In genomic region chr4:32748061-32748460, GRCh38 we compare ENCODE assay signal across 21 cellular contexts.
"Had no signal": no experiment of that assay in that cellular context is flagged by ENCODE, and none has a peak within 500 bp of the region (broad histone marks: within the 10 kb centered on the region; RNA-seq: fewer than 3 reads in every experiment).

No MANE protein-coding gene starts in this region.

- ATAC-seq: foreskin keratinocyte, gastroesophageal sphincter, heart left ventricle, left cardiac atrium, left lung, left ventricle myocardium superior had no signal

- H3K9me3 ChIP-seq: esophagus muscularis mucosa, gastroesophageal sphincter, left lung had no signal

- H2AFZ ChIP-seq: hepatocyte had no signal

- H3K4me1 Mint-ChIP-seq: memory B cell had no signal

- DNase-seq: dermis blood vessel endothelial cell; dorsolateral prefrontal cortex; effector CD4-positive, alpha-beta T cell; effector memory CD4-positive, alpha-beta T cell; foreskin keratinocyte; left cardiac atrium; left ventricle myocardium superior; mammary epithelial cell; midbrain had no signal

- H3K4me3 ChIP-seq: coronary artery, dorsolateral prefrontal cortex, esophagus muscularis mucosa, gastroesophageal sphincter, heart left ventricle, hepatocyte, left lung, lung had no signal

- H3K36me3 ChIP-seq: esophagus muscularis mucosa, gastroesophageal sphincter, heart left ventricle, left lung had no signal

- H3K79me2 ChIP-seq: hepatocyte had no signal

- H3K27ac Mint-ChIP-seq: memory B cell had no signal

- H3K36me3 Mint-ChIP-seq: memory B cell had no signal

- H3K27ac ChIP-seq: coronary artery, dorsolateral prefrontal cortex, esophagus muscularis mucosa, foreskin keratinocyte, gastroesophageal sphincter, heart left ventricle, hepatocyte, left lung had no signal

- H3K27me3 Mint-ChIP-seq: memory B cell had no signal

- H3K4me1 ChIP-seq: esophagus muscularis mucosa, foreskin keratinocyte, gastroesophageal sphincter, heart left ventricle, left lung had no signal

- H3K27me3 ChIP-seq: dorsolateral prefrontal cortex, esophagus muscularis mucosa, foreskin keratinocyte, gastroesophageal sphincter, heart left ventricle, hepatocyte, left lung had no signal

- H3K4me2 ChIP-seq: hepatocyte had no signal

- FAIRE-seq: colon, endothelial cell of umbilical vein, islet of Langerhans, keratinocyte had no signal

- H3K4me3 Mint-ChIP-seq: memory B cell had no signal
